8 cellular contexts compared by ENCODE assay signal in genomic region chr2:11746376-11746806, GRCh38. TPM values are rescaled to one million over a fixed set of nuclear protein-coding genes. Genes with fewer than 3 reads are reported as not detected.
DNase-seq lines count a peak whose midpoint lies in the region; ATAC-seq and TF ChIP-seq lines count a peak whose summit lies in the region.

LPIN1 (plus strand) TSS chr2:11746632; CDS start chr2:11765542, 18,910 bp downstream.

- H3K27ac Mint-ChIP-seq in stimulated activated naive CD8-positive, alpha-beta T cell treated with anti-CD3 and anti-CD28 coated beads, Interleukin-15, amount 100 ng/mL, for 72 hours, result peak within 1 kb of the TSS; percentile 87 to 89

- H3F3A ChIP-seq in neural cell (ENCODE audit: insufficient read depth, low read length, poor library complexity, severe bottlenecking), result no peaks in the 10 kb centered on the region

- no peak for TF ChIP-seq EP300 in neural cell (conservative IDR thresholded peaks at IDR 0.05; ENCODE audit: poor library complexity, severe bottlenecking)

- no peaks in the 10 kb centered on the region for H3K36me3 ChIP-seq in Karpas-422 (ENCODE audit: insufficient read depth, low read length)
- H3K36me3 ChIP-seq in neural cell (ENCODE audit: insufficient read depth, low read length), result no peaks in the 10 kb centered on the region

- TF ChIP-seq CTCF in neural cell (IDR thresholded peaks at IDR 0.05; ENCODE audit: poor library complexity, severe bottlenecking), result peak; percentile 42

- H3K4me1 ChIP-seq in Karpas-422 (ENCODE audit: low read length), result peaks cover 63% of the 10 kb centered on the region

- H3K4me1 Mint-ChIP-seq in stimulated activated naive CD8-positive, alpha-beta T cell treated with anti-CD3 and anti-CD28 coated beads, Interleukin-15, amount 100 ng/mL, for 72 hours, result peaks cover 76% of the 10 kb centered on the region

- H2AFZ ChIP-seq in Karpas-422 (ENCODE audit: low read length) (0 out of 2 replicates have a peak within 1 kb of the TSS, but pooled peaks have one; percentile 37), neural cell (ENCODE audit: low read depth, low read length) (peak within 1 kb of the TSS; percentile 94)

- H3K4me3 Mint-ChIP-seq in stimulated activated naive CD8-positive, alpha-beta T cell treated with anti-CD3 and anti-CD28 coated beads, Interleukin-15, amount 100 ng/mL, for 72 hours, result peak within 1 kb of the TSS; percentile 92 to 93

- H3K9me2 ChIP-seq in Karpas-422 (replicated peaks; ENCODE audit: insufficient read depth, low read length) (no peaks in the 10 kb centered on the region), neural cell (ENCODE audit: insufficient read depth, low read length) (no peaks in the 10 kb centered on the region)

- H3K79me2 ChIP-seq in Karpas-422 (ENCODE audit: low read length), result no peaks in the 10 kb centered on the region
- peaks cover 35% of the 10 kb centered on the region for H3K79me2 ChIP-seq in neural cell (replicated peaks; ENCODE audit: insufficient read depth, low read length)

- H3K27me3 ChIP-seq in Karpas-422 (ENCODE audit: low read length) (no peaks in the 10 kb centered on the region), neural cell (ENCODE audit: insufficient read depth, low read depth, low read length) (no peaks in the 10 kb centered on the region)

- H3K4me3 ChIP-seq in Karpas-422 (ENCODE audit: low read length) (peak within 1 kb of the TSS; percentile 70), neural cell (ENCODE audit: low read length) (peak within 1 kb of the TSS; percentile 95)

- H4K20me1 ChIP-seq in Karpas-422 (ENCODE audit: insufficient read depth, low read depth, low read length) (peaks cover 55% of the 10 kb centered on the region), neural cell (ENCODE audit: insufficient read depth) (no peaks in the 10 kb centered on the region)

- no peak within 1 kb of the TSS for H3K27ac ChIP-seq in Karpas-422 (ENCODE audit: low read length)
- peak within 1 kb of the TSS; percentile 83 for H3K27ac ChIP-seq in neural cell (ENCODE audit: low read length)

- no peaks in the 10 kb centered on the region for H3K27me3 Mint-ChIP-seq in stimulated activated naive CD8-positive, alpha-beta T cell treated with anti-CD3 and anti-CD28 coated beads, Interleukin-15, amount 100 ng/mL, for 72 hours

- H3K4me2 ChIP-seq in Karpas-422 (ENCODE audit: low read depth, low read length, poor library complexity, severe bottlenecking), result peak within 1 kb of the TSS; percentile 94
- H3K4me2 ChIP-seq in neural cell (ENCODE audit: low read length), result peak within 1 kb of the TSS; percentile 97

- DNase-seq in Daoy (ENCODE audit: low read depth) (peak; percentile 93), Karpas-422 (peak; percentile 92), SHP77 treated with DMSO at 0.1 percent for 48 hours (lab: John Stamatoyannopoulos, UW) (peak; percentile 59), activated gamma-delta T cell (lab: John Stamatoyannopoulos, UW) (peak; percentile 84), fibroblast of the conjunctiva (ENCODE audit: low read depth) (peak; percentile 70)
- peak; percentile 85 to 86 for DNase-seq in stimulated activated naive CD8-positive, alpha-beta T cell treated with anti-CD3 and anti-CD28 coated beads, Interleukin-15, amount 100 ng/mL, for 72 hours

- H3K9ac ChIP-seq in Karpas-422 (ENCODE audit: low read length), result peak within 1 kb of the TSS; percentile 64
- H3K9ac ChIP-seq in neural cell (ENCODE audit: low read length), result peak within 1 kb of the TSS; percentile 93

- TF ChIP-seq RAD21 in neural cell (conservative IDR thresholded peaks at IDR 0.05), result no peak

- no peaks in the 10 kb centered on the region for H3K9me3 Mint-ChIP-seq in stimulated activated naive CD8-positive, alpha-beta T cell treated with anti-CD3 and anti-CD28 coated beads, Interleukin-15, amount 100 ng/mL, for 72 hours

- peak; percentile 52 for ATAC-seq in GM21737 (IDR thresholded peaks at IDR 0.05; ENCODE audit: unreplicated experiment)
- ATAC-seq in stimulated activated naive CD8-positive, alpha-beta T cell treated with anti-CD3 and anti-CD28 coated beads, Interleukin-15, amount 100 ng/mL, for 72 hours, result peak; percentile 74

- no peaks in the 10 kb centered on the region for H3K9me3 ChIP-seq in Karpas-422 (ENCODE audit: low read length)
- no peaks in the 10 kb centered on the region for H3K9me3 ChIP-seq in neural cell (ENCODE audit: low read length)

TF ChIP-seq in neural cell, 6 proteins besides CTCF, POLR2A, EP300 and RAD21:
- TF ChIP-seq MXI1 (conservative IDR thresholded peaks at IDR 0.05; ENCODE audit: poor library complexity, severe bottlenecking), result peak; percentile 81
- TF ChIP-seq EZH2 (IDR thresholded peaks at IDR 0.05; ENCODE audit: borderline replicate concordance, insufficient read depth, low read length, poor library complexity, severe bottlenecking), result no peak
- TF ChIP-seq POLR2AphosphoS5 (IDR thresholded peaks at IDR 0.05), result peak; percentile 88

RNA-seq across cellular contexts. Expression of gene LPIN1, which starts in this region (rescaled TPM):
- total RNA-seq in Daoy (2014; rRNA removed; shearing (Covaris generic)), result 13.5 and 16.7 TPM in 2 replicates
- 4.9 and 10.8 TPM in 2 replicates for total RNA-seq in Karpas-422 (2014; rRNA removed; shearing (Covaris generic); ENCODE audit: low replicate concordance)
- polyA plus RNA-seq in neural cell, result 44.3 and 47.5 TPM in 2 replicates
- 61.8 and 64.4 TPM in 2 replicates for polyA minus RNA-seq in neural cell
